In genomic region chr19:12065100-12065538, GRCh38 we compare ENCODE assay signal across 1 cellular context.
TF ChIP-seq lines count a peak whose summit lies in the region.

No MANE protein-coding gene starts in this region.

TF ChIP-seq in K562, 482 proteins besides CTCF, POLR2A, EP300 and RAD21 (continued from another document):
- TF ChIP-seq, protein P1, sequence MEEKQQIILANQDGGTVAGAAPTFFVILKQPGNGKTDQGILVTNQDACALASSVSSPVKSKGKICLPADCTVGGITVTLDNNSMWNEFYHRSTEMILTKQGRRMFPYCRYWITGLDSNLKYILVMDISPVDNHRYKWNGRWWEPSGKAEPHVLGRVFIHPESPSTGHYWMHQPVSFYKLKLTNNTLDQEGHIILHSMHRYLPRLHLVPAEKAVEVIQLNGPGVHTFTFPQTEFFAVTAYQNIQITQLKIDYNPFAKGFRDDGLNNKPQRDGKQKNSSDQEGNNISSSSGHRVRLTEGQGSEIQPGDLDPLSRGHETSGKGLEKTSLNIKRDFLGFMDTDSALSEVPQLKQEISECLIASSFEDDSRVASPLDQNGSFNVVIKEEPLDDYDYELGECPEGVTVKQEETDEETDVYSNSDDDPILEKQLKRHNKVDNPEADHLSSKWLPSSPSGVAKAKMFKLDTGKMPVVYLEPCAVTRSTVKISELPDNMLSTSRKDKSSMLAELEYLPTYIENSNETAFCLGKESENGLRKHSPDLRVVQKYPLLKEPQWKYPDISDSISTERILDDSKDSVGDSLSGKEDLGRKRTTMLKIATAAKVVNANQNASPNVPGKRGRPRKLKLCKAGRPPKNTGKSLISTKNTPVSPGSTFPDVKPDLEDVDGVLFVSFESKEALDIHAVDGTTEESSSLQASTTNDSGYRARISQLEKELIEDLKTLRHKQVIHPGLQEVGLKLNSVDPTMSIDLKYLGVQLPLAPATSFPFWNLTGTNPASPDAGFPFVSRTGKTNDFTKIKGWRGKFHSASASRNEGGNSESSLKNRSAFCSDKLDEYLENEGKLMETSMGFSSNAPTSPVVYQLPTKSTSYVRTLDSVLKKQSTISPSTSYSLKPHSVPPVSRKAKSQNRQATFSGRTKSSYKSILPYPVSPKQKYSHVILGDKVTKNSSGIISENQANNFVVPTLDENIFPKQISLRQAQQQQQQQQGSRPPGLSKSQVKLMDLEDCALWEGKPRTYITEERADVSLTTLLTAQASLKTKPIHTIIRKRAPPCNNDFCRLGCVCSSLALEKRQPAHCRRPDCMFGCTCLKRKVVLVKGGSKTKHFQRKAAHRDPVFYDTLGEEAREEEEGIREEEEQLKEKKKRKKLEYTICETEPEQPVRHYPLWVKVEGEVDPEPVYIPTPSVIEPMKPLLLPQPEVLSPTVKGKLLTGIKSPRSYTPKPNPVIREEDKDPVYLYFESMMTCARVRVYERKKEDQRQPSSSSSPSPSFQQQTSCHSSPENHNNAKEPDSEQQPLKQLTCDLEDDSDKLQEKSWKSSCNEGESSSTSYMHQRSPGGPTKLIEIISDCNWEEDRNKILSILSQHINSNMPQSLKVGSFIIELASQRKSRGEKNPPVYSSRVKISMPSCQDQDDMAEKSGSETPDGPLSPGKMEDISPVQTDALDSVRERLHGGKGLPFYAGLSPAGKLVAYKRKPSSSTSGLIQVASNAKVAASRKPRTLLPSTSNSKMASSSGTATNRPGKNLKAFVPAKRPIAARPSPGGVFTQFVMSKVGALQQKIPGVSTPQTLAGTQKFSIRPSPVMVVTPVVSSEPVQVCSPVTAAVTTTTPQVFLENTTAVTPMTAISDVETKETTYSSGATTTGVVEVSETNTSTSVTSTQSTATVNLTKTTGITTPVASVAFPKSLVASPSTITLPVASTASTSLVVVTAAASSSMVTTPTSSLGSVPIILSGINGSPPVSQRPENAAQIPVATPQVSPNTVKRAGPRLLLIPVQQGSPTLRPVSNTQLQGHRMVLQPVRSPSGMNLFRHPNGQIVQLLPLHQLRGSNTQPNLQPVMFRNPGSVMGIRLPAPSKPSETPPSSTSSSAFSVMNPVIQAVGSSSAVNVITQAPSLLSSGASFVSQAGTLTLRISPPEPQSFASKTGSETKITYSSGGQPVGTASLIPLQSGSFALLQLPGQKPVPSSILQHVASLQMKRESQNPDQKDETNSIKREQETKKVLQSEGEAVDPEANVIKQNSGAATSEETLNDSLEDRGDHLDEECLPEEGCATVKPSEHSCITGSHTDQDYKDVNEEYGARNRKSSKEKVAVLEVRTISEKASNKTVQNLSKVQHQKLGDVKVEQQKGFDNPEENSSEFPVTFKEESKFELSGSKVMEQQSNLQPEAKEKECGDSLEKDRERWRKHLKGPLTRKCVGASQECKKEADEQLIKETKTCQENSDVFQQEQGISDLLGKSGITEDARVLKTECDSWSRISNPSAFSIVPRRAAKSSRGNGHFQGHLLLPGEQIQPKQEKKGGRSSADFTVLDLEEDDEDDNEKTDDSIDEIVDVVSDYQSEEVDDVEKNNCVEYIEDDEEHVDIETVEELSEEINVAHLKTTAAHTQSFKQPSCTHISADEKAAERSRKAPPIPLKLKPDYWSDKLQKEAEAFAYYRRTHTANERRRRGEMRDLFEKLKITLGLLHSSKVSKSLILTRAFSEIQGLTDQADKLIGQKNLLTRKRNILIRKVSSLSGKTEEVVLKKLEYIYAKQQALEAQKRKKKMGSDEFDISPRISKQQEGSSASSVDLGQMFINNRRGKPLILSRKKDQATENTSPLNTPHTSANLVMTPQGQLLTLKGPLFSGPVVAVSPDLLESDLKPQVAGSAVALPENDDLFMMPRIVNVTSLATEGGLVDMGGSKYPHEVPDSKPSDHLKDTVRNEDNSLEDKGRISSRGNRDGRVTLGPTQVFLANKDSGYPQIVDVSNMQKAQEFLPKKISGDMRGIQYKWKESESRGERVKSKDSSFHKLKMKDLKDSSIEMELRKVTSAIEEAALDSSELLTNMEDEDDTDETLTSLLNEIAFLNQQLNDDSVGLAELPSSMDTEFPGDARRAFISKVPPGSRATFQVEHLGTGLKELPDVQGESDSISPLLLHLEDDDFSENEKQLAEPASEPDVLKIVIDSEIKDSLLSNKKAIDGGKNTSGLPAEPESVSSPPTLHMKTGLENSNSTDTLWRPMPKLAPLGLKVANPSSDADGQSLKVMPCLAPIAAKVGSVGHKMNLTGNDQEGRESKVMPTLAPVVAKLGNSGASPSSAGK (IDR thresholded peaks at IDR 0.05), result peak; percentile 73
- TF ChIP-seq, protein P2, sequence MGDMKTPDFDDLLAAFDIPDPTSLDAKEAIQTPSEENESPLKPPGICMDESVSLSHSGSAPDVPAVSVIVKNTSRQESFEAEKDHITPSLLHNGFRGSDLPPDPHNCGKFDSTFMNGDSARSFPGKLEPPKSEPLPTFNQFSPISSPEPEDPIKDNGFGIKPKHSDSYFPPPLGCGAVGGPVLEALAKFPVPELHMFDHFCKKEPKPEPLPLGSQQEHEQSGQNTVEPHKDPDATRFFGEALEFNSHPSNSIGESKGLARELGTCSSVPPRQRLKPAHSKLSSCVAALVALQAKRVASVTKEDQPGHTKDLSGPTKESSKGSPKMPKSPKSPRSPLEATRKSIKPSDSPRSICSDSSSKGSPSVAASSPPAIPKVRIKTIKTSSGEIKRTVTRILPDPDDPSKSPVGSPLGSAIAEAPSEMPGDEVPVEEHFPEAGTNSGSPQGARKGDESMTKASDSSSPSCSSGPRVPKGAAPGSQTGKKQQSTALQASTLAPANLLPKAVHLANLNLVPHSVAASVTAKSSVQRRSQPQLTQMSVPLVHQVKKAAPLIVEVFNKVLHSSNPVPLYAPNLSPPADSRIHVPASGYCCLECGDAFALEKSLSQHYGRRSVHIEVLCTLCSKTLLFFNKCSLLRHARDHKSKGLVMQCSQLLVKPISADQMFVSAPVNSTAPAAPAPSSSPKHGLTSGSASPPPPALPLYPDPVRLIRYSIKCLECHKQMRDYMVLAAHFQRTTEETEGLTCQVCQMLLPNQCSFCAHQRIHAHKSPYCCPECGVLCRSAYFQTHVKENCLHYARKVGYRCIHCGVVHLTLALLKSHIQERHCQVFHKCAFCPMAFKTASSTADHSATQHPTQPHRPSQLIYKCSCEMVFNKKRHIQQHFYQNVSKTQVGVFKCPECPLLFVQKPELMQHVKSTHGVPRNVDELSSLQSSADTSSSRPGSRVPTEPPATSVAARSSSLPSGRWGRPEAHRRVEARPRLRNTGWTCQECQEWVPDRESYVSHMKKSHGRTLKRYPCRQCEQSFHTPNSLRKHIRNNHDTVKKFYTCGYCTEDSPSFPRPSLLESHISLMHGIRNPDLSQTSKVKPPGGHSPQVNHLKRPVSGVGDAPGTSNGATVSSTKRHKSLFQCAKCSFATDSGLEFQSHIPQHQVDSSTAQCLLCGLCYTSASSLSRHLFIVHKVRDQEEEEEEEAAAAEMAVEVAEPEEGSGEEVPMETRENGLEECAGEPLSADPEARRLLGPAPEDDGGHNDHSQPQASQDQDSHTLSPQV (IDR thresholded peaks at IDR 0.05), result 0 out of 2 replicates have a peak, but pooled peaks have one; percentile 32
- TF ChIP-seq NBN (IDR thresholded peaks at IDR 0.05; ENCODE audit: low read depth), result no peak
- TF ChIP-seq L3MBTL2 (IDR thresholded peaks at IDR 0.05), result peak; percentile 59; the same call in 1 of the 2 replicates
TF ChIP-seq in K562: peak in this region for 4.
